ENCODE assay signal across 1 cellular context in genomic region chr5:88836195-88836838, GRCh38.
TF ChIP-seq lines count a peak whose summit lies in the region.

No MANE protein-coding gene starts in this region.

TF ChIP-seq in WTC11, 78 proteins besides CTCF, POLR2A, EP300 and RAD21 (continued from another document):
- TF ChIP-seq ZNF512 (CRISPR knock-in tag; IDR thresholded peaks at IDR 0.05; ENCODE audit: borderline replicate concordance), result no peak
